2 cellular contexts compared by ENCODE assay signal in the genomic region with DNA sequence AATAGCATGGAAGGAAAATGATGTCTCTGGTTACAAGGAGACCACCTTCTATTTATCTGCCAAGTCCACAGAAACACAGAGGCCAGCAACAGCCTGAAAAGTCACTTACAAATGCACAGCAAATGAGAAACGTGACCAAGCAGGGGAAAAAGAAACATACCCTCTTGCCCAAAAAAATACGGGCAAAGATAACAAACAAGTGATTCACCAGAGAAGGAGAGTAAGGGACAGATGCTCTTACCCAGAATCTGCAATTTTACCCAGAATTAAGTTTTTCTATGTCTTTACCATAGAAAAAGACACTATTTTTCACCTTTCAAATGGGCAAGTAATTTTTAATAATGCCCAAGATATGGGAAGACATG.
TF ChIP-seq lines count a peak whose summit lies in the region.

No MANE protein-coding gene starts in this region.

TF ChIP-seq in IMR-90, 13 proteins besides CTCF, POLR2A, EP300 and RAD21:
- TF ChIP-seq MAZ (IDR thresholded peaks at IDR 0.05; ENCODE audit: borderline replicate concordance, low read depth, low read length), result no peak
- TF ChIP-seq BHLHE40 (IDR thresholded peaks at IDR 0.05; ENCODE audit: low read depth, low read length), result peak; percentile 94
TF ChIP-seq in IMR-90: peak in this region for 1.

TF ChIP-seq in WTC11, 78 proteins besides CTCF, POLR2A, EP300 and RAD21:
- TF ChIP-seq RORB (CRISPR knock-in tag; IDR thresholded peaks at IDR 0.05), result no peak
- TF ChIP-seq TEAD1 (CRISPR knock-in tag; IDR thresholded peaks at IDR 0.05), result no peak
- no peak for TF ChIP-seq ZNF671 (CRISPR knock-in tag; IDR thresholded peaks at IDR 0.05)
- TF ChIP-seq, protein P1, sequence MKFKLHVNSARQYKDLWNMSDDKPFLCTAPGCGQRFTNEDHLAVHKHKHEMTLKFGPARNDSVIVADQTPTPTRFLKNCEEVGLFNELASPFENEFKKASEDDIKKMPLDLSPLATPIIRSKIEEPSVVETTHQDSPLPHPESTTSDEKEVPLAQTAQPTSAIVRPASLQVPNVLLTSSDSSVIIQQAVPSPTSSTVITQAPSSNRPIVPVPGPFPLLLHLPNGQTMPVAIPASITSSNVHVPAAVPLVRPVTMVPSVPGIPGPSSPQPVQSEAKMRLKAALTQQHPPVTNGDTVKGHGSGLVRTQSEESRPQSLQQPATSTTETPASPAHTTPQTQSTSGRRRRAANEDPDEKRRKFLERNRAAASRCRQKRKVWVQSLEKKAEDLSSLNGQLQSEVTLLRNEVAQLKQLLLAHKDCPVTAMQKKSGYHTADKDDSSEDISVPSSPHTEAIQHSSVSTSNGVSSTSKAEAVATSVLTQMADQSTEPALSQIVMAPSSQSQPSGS (CRISPR knock-in tag; IDR thresholded peaks at IDR 0.05; ENCODE audit: borderline replicate concordance, low read depth), result no peak
- no peak for TF ChIP-seq TCF7 (CRISPR knock-in tag; IDR thresholded peaks at IDR 0.05; ENCODE audit: low read depth)
- TF ChIP-seq FOXP1 (CRISPR knock-in tag; IDR thresholded peaks at IDR 0.05; ENCODE audit: borderline replicate concordance), result no peak
- TF ChIP-seq SOX15 (CRISPR knock-in tag; IDR thresholded peaks at IDR 0.05), result no peak
- TF ChIP-seq GTF2I (CRISPR knock-in tag; conservative IDR thresholded peaks at IDR 0.05), result no peak
- TF ChIP-seq, protein P2, sequence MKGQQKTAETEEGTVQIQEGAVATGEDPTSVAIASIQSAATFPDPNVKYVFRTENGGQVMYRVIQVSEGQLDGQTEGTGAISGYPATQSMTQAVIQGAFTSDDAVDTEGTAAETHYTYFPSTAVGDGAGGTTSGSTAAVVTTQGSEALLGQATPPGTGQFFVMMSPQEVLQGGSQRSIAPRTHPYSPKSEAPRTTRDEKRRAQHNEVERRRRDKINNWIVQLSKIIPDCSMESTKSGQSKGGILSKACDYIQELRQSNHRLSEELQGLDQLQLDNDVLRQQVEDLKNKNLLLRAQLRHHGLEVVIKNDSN (CRISPR knock-in tag; IDR thresholded peaks at IDR 0.05), result no peak
- no peak for TF ChIP-seq ZNF416 (CRISPR knock-in tag; IDR thresholded peaks at IDR 0.05)
- TF ChIP-seq, protein P3, sequence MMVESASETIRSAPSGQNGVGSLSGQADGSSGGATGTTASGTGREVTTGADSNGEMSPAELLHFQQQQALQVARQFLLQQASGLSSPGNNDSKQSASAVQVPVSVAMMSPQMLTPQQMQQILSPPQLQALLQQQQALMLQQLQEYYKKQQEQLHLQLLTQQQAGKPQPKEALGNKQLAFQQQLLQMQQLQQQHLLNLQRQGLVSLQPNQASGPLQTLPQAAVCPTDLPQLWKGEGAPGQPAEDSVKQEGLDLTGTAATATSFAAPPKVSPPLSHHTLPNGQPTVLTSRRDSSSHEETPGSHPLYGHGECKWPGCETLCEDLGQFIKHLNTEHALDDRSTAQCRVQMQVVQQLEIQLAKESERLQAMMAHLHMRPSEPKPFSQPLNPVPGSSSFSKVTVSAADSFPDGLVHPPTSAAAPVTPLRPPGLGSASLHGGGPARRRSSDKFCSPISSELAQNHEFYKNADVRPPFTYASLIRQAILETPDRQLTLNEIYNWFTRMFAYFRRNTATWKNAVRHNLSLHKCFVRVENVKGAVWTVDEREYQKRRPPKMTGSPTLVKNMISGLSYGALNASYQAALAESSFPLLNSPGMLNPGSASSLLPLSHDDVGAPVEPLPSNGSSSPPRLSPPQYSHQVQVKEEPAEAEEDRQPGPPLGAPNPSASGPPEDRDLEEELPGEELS (CRISPR knock-in tag; IDR thresholded peaks at IDR 0.05), result no peak
- no peak for TF ChIP-seq JAZF1 (CRISPR knock-in tag; IDR thresholded peaks at IDR 0.05)
- TF ChIP-seq, protein P4, sequence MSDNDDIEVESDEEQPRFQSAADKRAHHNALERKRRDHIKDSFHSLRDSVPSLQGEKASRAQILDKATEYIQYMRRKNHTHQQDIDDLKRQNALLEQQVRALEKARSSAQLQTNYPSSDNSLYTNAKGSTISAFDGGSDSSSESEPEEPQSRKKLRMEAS (CRISPR knock-in tag; IDR thresholded peaks at IDR 0.05), result no peak
- TF ChIP-seq TEAD4 (CRISPR knock-in tag; IDR thresholded peaks at IDR 0.05), result no peak
- no peak for TF ChIP-seq FOXJ3 (CRISPR knock-in tag; IDR thresholded peaks at IDR 0.05; ENCODE audit: borderline replicate concordance)
- TF ChIP-seq MYBL2 (CRISPR knock-in tag; IDR thresholded peaks at IDR 0.05), result no peak
- TF ChIP-seq, protein P5, sequence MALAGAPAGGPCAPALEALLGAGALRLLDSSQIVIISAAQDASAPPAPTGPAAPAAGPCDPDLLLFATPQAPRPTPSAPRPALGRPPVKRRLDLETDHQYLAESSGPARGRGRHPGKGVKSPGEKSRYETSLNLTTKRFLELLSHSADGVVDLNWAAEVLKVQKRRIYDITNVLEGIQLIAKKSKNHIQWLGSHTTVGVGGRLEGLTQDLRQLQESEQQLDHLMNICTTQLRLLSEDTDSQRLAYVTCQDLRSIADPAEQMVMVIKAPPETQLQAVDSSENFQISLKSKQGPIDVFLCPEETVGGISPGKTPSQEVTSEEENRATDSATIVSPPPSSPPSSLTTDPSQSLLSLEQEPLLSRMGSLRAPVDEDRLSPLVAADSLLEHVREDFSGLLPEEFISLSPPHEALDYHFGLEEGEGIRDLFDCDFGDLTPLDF (CRISPR knock-in tag; IDR thresholded peaks at IDR 0.05), result no peak
- TF ChIP-seq FOXK1 (CRISPR knock-in tag; IDR thresholded peaks at IDR 0.05), result no peak
- TF ChIP-seq, protein P6, sequence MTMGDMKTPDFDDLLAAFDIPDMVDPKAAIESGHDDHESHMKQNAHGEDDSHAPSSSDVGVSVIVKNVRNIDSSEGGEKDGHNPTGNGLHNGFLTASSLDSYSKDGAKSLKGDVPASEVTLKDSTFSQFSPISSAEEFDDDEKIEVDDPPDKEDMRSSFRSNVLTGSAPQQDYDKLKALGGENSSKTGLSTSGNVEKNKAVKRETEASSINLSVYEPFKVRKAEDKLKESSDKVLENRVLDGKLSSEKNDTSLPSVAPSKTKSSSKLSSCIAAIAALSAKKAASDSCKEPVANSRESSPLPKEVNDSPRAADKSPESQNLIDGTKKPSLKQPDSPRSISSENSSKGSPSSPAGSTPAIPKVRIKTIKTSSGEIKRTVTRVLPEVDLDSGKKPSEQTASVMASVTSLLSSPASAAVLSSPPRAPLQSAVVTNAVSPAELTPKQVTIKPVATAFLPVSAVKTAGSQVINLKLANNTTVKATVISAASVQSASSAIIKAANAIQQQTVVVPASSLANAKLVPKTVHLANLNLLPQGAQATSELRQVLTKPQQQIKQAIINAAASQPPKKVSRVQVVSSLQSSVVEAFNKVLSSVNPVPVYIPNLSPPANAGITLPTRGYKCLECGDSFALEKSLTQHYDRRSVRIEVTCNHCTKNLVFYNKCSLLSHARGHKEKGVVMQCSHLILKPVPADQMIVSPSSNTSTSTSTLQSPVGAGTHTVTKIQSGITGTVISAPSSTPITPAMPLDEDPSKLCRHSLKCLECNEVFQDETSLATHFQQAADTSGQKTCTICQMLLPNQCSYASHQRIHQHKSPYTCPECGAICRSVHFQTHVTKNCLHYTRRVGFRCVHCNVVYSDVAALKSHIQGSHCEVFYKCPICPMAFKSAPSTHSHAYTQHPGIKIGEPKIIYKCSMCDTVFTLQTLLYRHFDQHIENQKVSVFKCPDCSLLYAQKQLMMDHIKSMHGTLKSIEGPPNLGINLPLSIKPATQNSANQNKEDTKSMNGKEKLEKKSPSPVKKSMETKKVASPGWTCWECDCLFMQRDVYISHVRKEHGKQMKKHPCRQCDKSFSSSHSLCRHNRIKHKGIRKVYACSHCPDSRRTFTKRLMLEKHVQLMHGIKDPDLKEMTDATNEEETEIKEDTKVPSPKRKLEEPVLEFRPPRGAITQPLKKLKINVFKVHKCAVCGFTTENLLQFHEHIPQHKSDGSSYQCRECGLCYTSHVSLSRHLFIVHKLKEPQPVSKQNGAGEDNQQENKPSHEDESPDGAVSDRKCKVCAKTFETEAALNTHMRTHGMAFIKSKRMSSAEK (CRISPR knock-in tag; IDR thresholded peaks at IDR 0.05; ENCODE audit: borderline replicate concordance), result no peak
